In the genomic region with DNA sequence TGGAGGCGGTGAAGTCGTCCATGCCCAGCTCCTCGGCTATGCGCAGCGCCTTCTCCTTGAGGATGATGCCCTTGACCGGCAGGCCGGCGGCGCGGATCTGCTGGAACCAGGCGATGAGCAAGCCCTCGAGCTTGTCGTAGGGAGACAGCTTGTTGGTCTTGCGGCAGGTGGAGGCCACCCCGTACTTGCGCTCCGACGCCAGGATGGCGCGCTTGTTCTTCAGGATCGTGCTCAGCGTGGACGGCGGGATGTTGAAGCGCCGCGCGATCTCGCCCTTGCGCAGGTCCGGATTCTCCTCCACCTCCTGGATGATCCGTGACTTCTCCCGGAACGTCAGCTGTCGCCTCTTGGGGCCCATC, we compare ENCODE assay signal across 8 cellular contexts. TPM values are rescaled to one million over a fixed set of nuclear protein-coding genes. Genes with fewer than 3 reads are reported as not detected.
DNase-seq lines count a peak whose midpoint lies in the region; ATAC-seq and TF ChIP-seq lines count a peak whose summit lies in the region.

No MANE protein-coding gene starts in this region.

- WGBS in gastroesophageal sphincter (ENCODE audit: low coverage in 1 of 2), 2 donors, result no CpG with 5 or more reads among the region's 35 CpGs
- 0% methylated on average over 6 to 35 of the region's 35 CpGs for WGBS in ovary, 3 donors

- no peaks in the 10 kb centered on the region for H3K27me3 ChIP-seq in gastroesophageal sphincter
- H3K27me3 ChIP-seq in ovary, result no peaks in the 10 kb centered on the region

- H3K27ac ChIP-seq in gastroesophageal sphincter (peak overlapping the region; percentile 21 to 88 (median 84)), ovary (peak overlapping the region; percentile 69 to 71)

- no peak for TF ChIP-seq CTCF in gastroesophageal sphincter (IDR thresholded peaks at IDR 0.05)
- no peak for TF ChIP-seq CTCF in ovary (IDR thresholded peaks at IDR 0.05)

- peaks cover 0 to 23% of the 10 kb centered on the region in 2 donors for H3K36me3 ChIP-seq in gastroesophageal sphincter
- no peaks in the 10 kb centered on the region for H3K36me3 ChIP-seq in ovary

- H3K4me3 ChIP-seq in gastroesophageal sphincter (peak overlapping the region; percentile 42 to 75), ovary (peak overlapping the region; percentile 69)

- peaks cover 2 to 66% (median 31%) of the 10 kb centered on the region in 3 donors for H3K4me1 ChIP-seq in gastroesophageal sphincter
- peaks cover 14% of the 10 kb centered on the region for H3K4me1 ChIP-seq in ovary (ENCODE audit: insufficient read depth)

- H3K9me3 ChIP-seq in gastroesophageal sphincter (no peaks in the 10 kb centered on the region), ovary (no peaks in the 10 kb centered on the region)

- DNase-seq in NCI-H526 (lab: John Stamatoyannopoulos, UW), result peak; percentile 22 to 75
- no peak for DNase-seq in NCI-H526 treated with DMSO at 0.1 percent for 48 hours (lab: John Stamatoyannopoulos, UW)
- DNase-seq in HEK293T (ENCODE audit: extremely low spot score), result peak; percentile 35
- DNase-seq in NCI-H146 (lab: John Stamatoyannopoulos, UW), result peak; percentile 71
- peak; percentile 77 for DNase-seq in activated effector memory CD4-positive, alpha-beta T cell treated with anti-CD3 and anti-CD28 coated beads, Interleukin-2, amount 50 U/mL, for 16 hours
- peak; percentile 48 to 77 (median 68) for DNase-seq in ovary
- DNase-seq in NCI-H187 treated with DMSO at 0.1 percent for 48 hours (lab: John Stamatoyannopoulos, UW), result no peak

- TF ChIP-seq EP300 in gastroesophageal sphincter (IDR thresholded peaks at IDR 0.05) (no peak), ovary (IDR thresholded peaks at IDR 0.05) (no peak)

- intact Hi-C loops in ovary (cut with DNase I), result loop anchor here in 3 of 4 donors (2.0 to 5.0 kb wide), 3 partner anchors 33 to 71 kb away; a partner anchor contains a TSS

- ATAC-seq in gastroesophageal sphincter, result peak; percentile 44

- CTCF ChIA-PET in HEK293T (lab: Yijun Ruan, JAX), result interaction anchor here (0.8 to 2.4 kb wide), 3 partner anchors 32 to 50 kb away, joined by 3 to 9 read pairs (median 7); a partner anchor contains a TSS

- no peak for TF ChIP-seq POLR2A in gastroesophageal sphincter (IDR thresholded peaks at IDR 0.05)
- TF ChIP-seq POLR2A in ovary (IDR thresholded peaks at IDR 0.05), result no peak

- POLR2A ChIA-PET in HEK293T (lab: Yijun Ruan, JAX), result interaction anchor here (0.7 to 3.3 kb wide), 12 partner anchors 14 to 287 kb away, joined by 3 to 47 read pairs (median 4); a partner anchor contains a TSS

TF ChIP-seq in HEK293T, 16 proteins besides CTCF, POLR2A, EP300 and RAD21:
- TF ChIP-seq FOXK2 (IDR thresholded peaks at IDR 0.05) (no peak), L3MBTL2 (conservative IDR thresholded peaks at IDR 0.05) (peak; percentile 84)
- TF ChIP-seq, protein P1, sequence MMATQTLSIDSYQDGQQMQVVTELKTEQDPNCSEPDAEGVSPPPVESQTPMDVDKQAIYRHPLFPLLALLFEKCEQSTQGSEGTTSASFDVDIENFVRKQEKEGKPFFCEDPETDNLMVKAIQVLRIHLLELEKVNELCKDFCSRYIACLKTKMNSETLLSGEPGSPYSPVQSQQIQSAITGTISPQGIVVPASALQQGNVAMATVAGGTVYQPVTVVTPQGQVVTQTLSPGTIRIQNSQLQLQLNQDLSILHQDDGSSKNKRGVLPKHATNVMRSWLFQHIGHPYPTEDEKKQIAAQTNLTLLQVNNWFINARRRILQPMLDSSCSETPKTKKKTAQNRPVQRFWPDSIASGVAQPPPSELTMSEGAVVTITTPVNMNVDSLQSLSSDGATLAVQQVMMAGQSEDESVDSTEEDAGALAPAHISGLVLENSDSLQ (IDR thresholded peaks at IDR 0.05), result no peak

RNA-seq across cellular contexts. Expression of a gene that starts 0.4 kb away (rescaled TPM):
- total RNA-seq in gastroesophageal sphincter (100 to 1,000 TPM; 134 to 200 (median 139) TPM), ovary (100 to 1,000 TPM in 2 of 7 donors, 10 to 100 TPM in 5; 43.8 to 119 (median 97.8) TPM)
- polyA plus RNA-seq in ovary, result 10 to 100 TPM; 15.4 to 67.1 TPM

RNA-seq across cellular contexts. Expression of a gene that starts 4.9 kb away (rescaled TPM):
- total RNA-seq in gastroesophageal sphincter, result not detected
- 10 to 100 TPM in 1 of 7 donors, 1 to 10 TPM in 2, under 1 TPM in 2, not detected in 2; 0.43 to 27.9 (median 1.4) TPM for total RNA-seq in ovary
- under 1 TPM in 1 of 2 donors, not detected in 1; 0.54 TPM for polyA plus RNA-seq in ovary

RNA-seq across cellular contexts. Expression of a gene that starts 10.0 kb away (rescaled TPM):
- total RNA-seq in gastroesophageal sphincter (10 to 100 TPM; 14.5 to 39.7 (median 38.4) TPM), ovary (10 to 100 TPM; 19.1 to 47.8 (median 35.6) TPM)
- polyA plus RNA-seq in ovary, result 10 to 100 TPM; 17.9 to 29.0 TPM

RNA-seq across cellular contexts. Expression of a gene that starts 18.6 kb away (rescaled TPM):
- total RNA-seq in gastroesophageal sphincter (10 to 100 TPM; 36.1 to 74.7 (median 59.3) TPM), ovary (100 to 1,000 TPM in 1 of 7 donors, 10 to 100 TPM in 6; 24.6 to 124 (median 69.1) TPM)
- polyA plus RNA-seq in ovary, result 100 to 1,000 TPM in 1 of 2 donors, 10 to 100 TPM in 1; 11.5 to 103 TPM

RNA-seq across cellular contexts. Expression of a gene that starts 34.2 kb away (rescaled TPM):
- total RNA-seq in gastroesophageal sphincter (10 to 100 TPM; 10.4 to 12.1 (median 11.0) TPM), ovary (10 to 100 TPM in 5 of 7 donors, 1 to 10 TPM in 2; 6.8 to 15.3 (median 12.0) TPM)
- 1 to 10 TPM; 2.9 to 6.8 TPM for polyA plus RNA-seq in ovary

Comparison
In these comparisons a context has a peak if more than half of its experiments do, and no peak if none do; other contexts are left out.
1. DNase-seq: peak in NCI-H526 (2 of 2), HEK293T (single experiment), NCI-H146 (single experiment), activated effector memory CD4-positive, alpha-beta T cell treated with anti-CD3 and anti-CD28 coated beads, Interleukin-2, amount 50 U/mL, for 16 hours (single experiment) and ovary (5 of 5); none in NCI-H526 treated with DMSO at 0.1 percent for 48 hours (single experiment) and NCI-H187 treated with DMSO at 0.1 percent for 48 hours (single experiment).